ENCODE assay signal across 1 cellular context in genomic region chr6:43769526-43770416, GRCh38.
TF ChIP-seq lines count a peak whose summit lies in the region.

TSS of gene VEGFA (plus strand) at chr6:43770211.

TF ChIP-seq in HepG2, 621 proteins besides CTCF, POLR2A, EP300 and RAD21 (continued from another document and continues in another):
- TF ChIP-seq HNF1A (IDR thresholded peaks at IDR 0.05; ENCODE audit: low read depth), result 0 out of 2 replicates have a peak, but pooled peaks have one; percentile 24
- no peak for TF ChIP-seq HNF1A (CRISPR knock-in tag; IDR thresholded peaks at IDR 0.05; ENCODE audit: borderline replicate concordance)
- peak; percentile 12; the same call in 1 of the 2 replicates for TF ChIP-seq DMAP1 (CRISPR knock-in tag; IDR thresholded peaks at IDR 0.05)
- TF ChIP-seq ZNF841 (CRISPR knock-in tag; IDR thresholded peaks at IDR 0.05; ENCODE audit: borderline replicate concordance), result no peak
- peak; percentile 56 for TF ChIP-seq FOSL2 (CRISPR knock-in tag; IDR thresholded peaks at IDR 0.05)
- no peak for TF ChIP-seq IKZF4 (CRISPR knock-in tag; IDR thresholded peaks at IDR 0.05; ENCODE audit: borderline replicate concordance, low read depth, not compliant biosample characterization)
- TF ChIP-seq ZFY (CRISPR knock-in tag; IDR thresholded peaks at IDR 0.05), result peak; percentile 86
- peak; percentile 94 for TF ChIP-seq HOXA5 (CRISPR knock-in tag; IDR thresholded peaks at IDR 0.05)
- peak; percentile 21; the same call in 1 of the 2 replicates for TF ChIP-seq ARID3A (IDR thresholded peaks at IDR 0.05; ENCODE audit: low read depth, low read length)
- no peak for TF ChIP-seq ZNF710 (CRISPR knock-in tag; IDR thresholded peaks at IDR 0.05; ENCODE audit: borderline replicate concordance)
- TF ChIP-seq KLF11 (CRISPR knock-in tag; IDR thresholded peaks at IDR 0.05), result peak; percentile 89
- peak; percentile 68 for TF ChIP-seq DPF2 (CRISPR knock-in tag; IDR thresholded peaks at IDR 0.05; ENCODE audit: borderline replicate concordance, low read depth)
- TF ChIP-seq ZNF12 (CRISPR knock-in tag; IDR thresholded peaks at IDR 0.05), result no peak
- no peak; the same call in 1 of the 2 replicates for TF ChIP-seq CENPBD1 (CRISPR knock-in tag; IDR thresholded peaks at IDR 0.05; ENCODE audit: borderline replicate concordance, low read depth)
- 0 out of 2 replicates have a peak, but pooled peaks have one; percentile 16 for TF ChIP-seq ZBTB2 (CRISPR knock-in tag; IDR thresholded peaks at IDR 0.05; ENCODE audit: low read depth)
- no peak for TF ChIP-seq SNAI1 (CRISPR knock-in tag; IDR thresholded peaks at IDR 0.05; ENCODE audit: borderline replicate concordance)
- no peak; the same call in 1 of the 2 replicates for TF ChIP-seq ZNF367 (CRISPR knock-in tag; IDR thresholded peaks at IDR 0.05; ENCODE audit: borderline replicate concordance)
- TF ChIP-seq ZFP36L1 (CRISPR knock-in tag; IDR thresholded peaks at IDR 0.05), result no peak; the same call in none of the 2 replicates
- TF ChIP-seq DRAP1 (CRISPR knock-in tag; IDR thresholded peaks at IDR 0.05), result peak; percentile 97
- no peak for TF ChIP-seq IRF1 (CRISPR knock-in tag; IDR thresholded peaks at IDR 0.05; ENCODE audit: low read depth)
- 0 out of 2 replicates have a peak, but pooled peaks have one; percentile 11 for TF ChIP-seq ZNF577 (CRISPR knock-in tag; IDR thresholded peaks at IDR 0.05; ENCODE audit: borderline replicate concordance, low read depth)
- TF ChIP-seq NR1H2 (CRISPR knock-in tag; IDR thresholded peaks at IDR 0.05; ENCODE audit: borderline replicate concordance, low read depth), result no peak
- no peak for TF ChIP-seq ZNF773 (CRISPR knock-in tag; IDR thresholded peaks at IDR 0.05; ENCODE audit: borderline replicate concordance)
- no peak for TF ChIP-seq KDM6A (CRISPR knock-in tag; IDR thresholded peaks at IDR 0.05; ENCODE audit: low read depth)
- peak; percentile 72; the same call in 1 of the 2 replicates for TF ChIP-seq ZBTB39 (CRISPR knock-in tag; IDR thresholded peaks at IDR 0.05)
- TF ChIP-seq ZBTB4 (CRISPR knock-in tag; IDR thresholded peaks at IDR 0.05; ENCODE audit: borderline replicate concordance), result peak; percentile 43
- no peak for TF ChIP-seq EZH2 (conservative IDR thresholded peaks at IDR 0.05; ENCODE audit: low read depth, low read length)
- no peak for TF ChIP-seq ZNF562 (CRISPR knock-in tag; IDR thresholded peaks at IDR 0.05; ENCODE audit: borderline replicate concordance)
- no peak for TF ChIP-seq ZNF724P (CRISPR knock-in tag; IDR thresholded peaks at IDR 0.05; ENCODE audit: borderline replicate concordance)
- TF ChIP-seq GLI4 (CRISPR knock-in tag; IDR thresholded peaks at IDR 0.05; ENCODE audit: borderline replicate concordance), result peak; percentile 79
- TF ChIP-seq ZFP37 (CRISPR knock-in tag; IDR thresholded peaks at IDR 0.05; ENCODE audit: borderline replicate concordance), result no peak; the same call in 1 of the 2 replicates
- no peak for TF ChIP-seq CEBPB (IDR thresholded peaks at IDR 0.05; ENCODE audit: borderline replicate concordance, low read depth, low read length)
- TF ChIP-seq THRA (CRISPR knock-in tag; IDR thresholded peaks at IDR 0.05; ENCODE audit: borderline replicate concordance), result peak; percentile 70; the same call in 1 of the 2 replicates
- TF ChIP-seq ZNF567 (CRISPR knock-in tag; IDR thresholded peaks at IDR 0.05; ENCODE audit: borderline replicate concordance), result peak; percentile 97
